Comparison of ENCODE assay signal across 24 cellular contexts in the genomic region with DNA sequence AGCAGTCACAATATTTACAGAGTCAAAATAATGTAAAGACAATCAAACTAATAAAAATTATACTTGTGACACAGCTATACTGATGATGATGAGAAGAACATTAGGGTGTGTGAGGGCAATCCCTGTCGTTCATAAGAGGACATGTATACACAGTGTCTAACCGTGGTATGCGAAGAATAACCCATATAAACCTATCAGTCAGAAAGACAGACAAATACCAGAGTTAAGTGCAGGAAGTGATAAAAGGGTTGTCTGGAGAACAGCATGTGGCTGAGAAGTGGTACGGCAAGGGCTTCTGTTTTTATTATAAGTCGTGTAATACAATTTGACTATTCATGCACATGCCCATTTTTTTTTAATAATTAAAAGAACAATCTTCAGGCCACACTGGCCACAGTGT. TPM values are rescaled to one million over a fixed set of nuclear protein-coding genes. Genes with fewer than 3 reads are reported as not detected.
DNase-seq lines count a peak whose midpoint lies in the region; ATAC-seq, FAIRE-seq and TF ChIP-seq lines count a peak whose summit lies in the region.
"Had no signal": no experiment of that assay in that cellular context is flagged by ENCODE, and none has a peak within 500 bp of the region (broad histone marks: within the 10 kb centered on the region; RNA-seq: fewer than 3 reads in every experiment).

No MANE protein-coding gene starts in this region.

- POLR2A ChIA-PET in A673 (lab: Charles Lee; ENCODE audit: low non-redundant PET), result no interaction called here
- POLR2A ChIA-PET in HEK293T (lab: Yijun Ruan, JAX), result no interaction called here

- H3K27ac ChIP-seq in A673 (ENCODE audit: low read depth, low read length, poor library complexity, severe bottlenecking), result no peak overlapping the region
- H3K27ac ChIP-seq in small intestine (ENCODE audit: low read depth in 1 of 2, low read length in 1 of 2), result no peak overlapping the region
- H3K27ac ChIP-seq: 22Rv1, GM23248 had no signal

- H3K27me3 ChIP-seq in A673 (replicated peaks; ENCODE audit: insufficient read depth, low read depth, low read length, poor library complexity) (no peaks in the 10 kb centered on the region), small intestine (ENCODE audit: control insufficient read depth in 2 of 2, insufficient read depth in 2 of 2, low read length in 2 of 2) (no peaks in the 10 kb centered on the region)

- H3K4me3 ChIP-seq in A673 (ENCODE audit: low read depth, low read length, poor library complexity, severe bottlenecking), result no peak overlapping the region
- no peak overlapping the region for H3K4me3 ChIP-seq in fibroblast of villous mesenchyme (ENCODE audit: low read depth, low read length)
- H3K4me3 ChIP-seq in small intestine (ENCODE audit: low read depth in 1 of 2, low read length in 2 of 2), result no peak overlapping the region
- H3K4me3 ChIP-seq: GM23248 had no signal

- 72 to 94% (median 92%) methylated on average over 5 of the region's 5 CpGs for WGBS in small intestine, 3 donors

- no peak for ATAC-seq in GM18511 (IDR thresholded peaks at IDR 0.05; ENCODE audit: unreplicated experiment)

- CTCF ChIA-PET in A673 (lab: Charles Lee) (no interaction called here), HEK293T (lab: Yijun Ruan, JAX) (no interaction called here)

- peaks cover 4% of the 10 kb centered on the region for H3K9me3 ChIP-seq in A673 (ENCODE audit: low read depth, low read length, poor library complexity, severe bottlenecking)
- no peaks in the 10 kb centered on the region for H3K9me3 ChIP-seq in small intestine (ENCODE audit: control insufficient read depth, low read depth)

- H3K36me3 ChIP-seq in A673 (ENCODE audit: insufficient read depth, low read length, poor library complexity, severe bottlenecking), result no peaks in the 10 kb centered on the region
- H3K36me3 ChIP-seq in small intestine (ENCODE audit: control insufficient read depth in 2 of 2, insufficient read depth in 2 of 2, low read length in 2 of 2), result no peaks in the 10 kb centered on the region

- no peaks in the 10 kb centered on the region for H3K4me1 ChIP-seq in A673 (ENCODE audit: insufficient read depth, low read length, poor library complexity, severe bottlenecking)
- H3K4me1 ChIP-seq in small intestine (ENCODE audit: control insufficient read depth in 2 of 2, insufficient read depth in 1 of 2, low read depth in 1 of 2, low read length in 1 of 2), result no peaks in the 10 kb centered on the region

- FAIRE-seq in small intestine (lab: Jason Lieb, UNC), result no peak
- FAIRE-seq: A204.1, GM12891, GM18507, H1 had no signal

- TF ChIP-seq CTCF in A673 (conservative IDR thresholded peaks at IDR 0.05; ENCODE audit: low read depth, low read length) (no peak), fibroblast of villous mesenchyme (IDR thresholded peaks at IDR 0.05; ENCODE audit: insufficient read depth, low read depth, low read length) (no peak)

- BruUV-seq in A673 (replicated peaks; lab: Mats Ljungman, UMichigan), result no TSS peak

- DNase-seq in DMS153 (lab: John Stamatoyannopoulos, UW) (peak; percentile 4), DMS153 treated with DMSO at 0.1 percent for 48 hours (lab: John Stamatoyannopoulos, UW; ENCODE audit: unreplicated experiment) (no peak), A673 (ENCODE audit: low spot score) (peak; percentile 46), HEK293T (ENCODE audit: extremely low spot score) (no peak), fibroblast of villous mesenchyme (ENCODE audit: low read depth) (peak; percentile 4), activated gamma-delta T cell (lab: John Stamatoyannopoulos, UW) (no peak), small intestine (no peak)
- DNase-seq: ACHN; AML-193; C1 segment of cervical spinal cord; Calu3; CD4-positive, alpha-beta memory T cell; COR-L47; DMS79; GF-D8; GM23248; H7; HCEC 1CT had no signal

- intact Hi-C loops in A673 (cut with micrococcal nuclease; ENCODE audit: unreplicated experiment), result no loop called here

TF ChIP-seq in HEK293T, 16 proteins besides CTCF, POLR2A, EP300 and RAD21:
- TF ChIP-seq, protein P1, sequence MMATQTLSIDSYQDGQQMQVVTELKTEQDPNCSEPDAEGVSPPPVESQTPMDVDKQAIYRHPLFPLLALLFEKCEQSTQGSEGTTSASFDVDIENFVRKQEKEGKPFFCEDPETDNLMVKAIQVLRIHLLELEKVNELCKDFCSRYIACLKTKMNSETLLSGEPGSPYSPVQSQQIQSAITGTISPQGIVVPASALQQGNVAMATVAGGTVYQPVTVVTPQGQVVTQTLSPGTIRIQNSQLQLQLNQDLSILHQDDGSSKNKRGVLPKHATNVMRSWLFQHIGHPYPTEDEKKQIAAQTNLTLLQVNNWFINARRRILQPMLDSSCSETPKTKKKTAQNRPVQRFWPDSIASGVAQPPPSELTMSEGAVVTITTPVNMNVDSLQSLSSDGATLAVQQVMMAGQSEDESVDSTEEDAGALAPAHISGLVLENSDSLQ (IDR thresholded peaks at IDR 0.05), result peak; percentile 51; the same call in 1 of the 2 replicates
- TF ChIP-seq FOXA1 (IDR thresholded peaks at IDR 0.05), result no peak

RNA-seq across cellular contexts. Expression of a gene that starts 46.7 kb away (rescaled TPM):
- total RNA-seq in A673 (2021) (21.0 and 26.3 TPM in 2 replicates), fibroblast of villous mesenchyme (13.0 and 15.8 TPM in 2 replicates)
- 1 to 10 TPM; 8.2 to 9.4 (median 8.9) TPM for polyA plus RNA-seq in small intestine

RNA-seq across cellular contexts. Expression of a gene that starts 57.5 kb away (rescaled TPM):
- 1.4 and 2.0 TPM in 2 replicates for total RNA-seq in A673 (2021)
- total RNA-seq in fibroblast of villous mesenchyme, result under 0.01 TPM in 1 of 2 replicates, not detected in the other
- 1 to 10 TPM in 1 of 3 donors, under 1 TPM in 1, not detected in 1; 0.27 to 1.0 TPM for polyA plus RNA-seq in small intestine

Comparison
In these comparisons a context has a peak if more than half of its experiments do, and no peak if none do; other contexts are left out.
1. DNase-seq: peak in DMS153 (single experiment), A673 (single experiment) and fibroblast of villous mesenchyme (single experiment); none in DMS153 treated with DMSO at 0.1 percent for 48 hours (single experiment), HEK293T (single experiment), activated gamma-delta T cell (single experiment) and small intestine (single experiment).